17 cellular contexts compared by ENCODE assay signal in the genomic region with DNA sequence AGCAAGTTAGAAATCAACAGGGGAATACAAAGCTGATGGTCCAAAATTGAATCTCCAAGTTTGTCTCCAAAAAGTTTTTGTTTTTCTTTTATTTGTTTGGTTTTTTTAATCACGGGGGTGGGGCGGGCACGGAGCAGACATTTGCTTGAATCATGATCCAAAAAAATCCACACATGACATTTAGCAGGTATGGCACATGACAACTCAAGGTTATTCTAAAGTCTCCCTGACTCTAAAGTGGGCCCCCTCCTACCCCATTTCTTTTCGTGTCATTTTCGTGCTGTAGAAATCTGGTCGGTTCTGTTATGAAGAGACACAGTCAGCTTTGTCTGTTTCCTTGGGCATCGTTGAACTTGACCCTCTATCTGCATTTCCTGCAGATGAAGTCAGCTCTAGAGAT. TPM values are rescaled to one million over a fixed set of nuclear protein-coding genes. Genes with fewer than 3 reads are reported as not detected.
A peak's percentile ranks its signal among the peaks of the same experiment; 100 is the strongest.
DNase-seq lines count a peak whose midpoint lies in the region; ATAC-seq, FAIRE-seq and TF ChIP-seq lines count a peak whose summit lies in the region.
"Had no signal": no experiment of that assay in that cellular context is flagged by ENCODE, and none has a peak within 500 bp of the region (broad histone marks: within the 10 kb centered on the region; RNA-seq: fewer than 3 reads in every experiment).

No MANE protein-coding gene starts in this region.

- H3K9ac ChIP-seq in HepG2 (ENCODE audit: insufficient read depth, low read depth, low read length), result no peak overlapping the region
- H3K9ac ChIP-seq: BLaER1 had no signal

- H4K20me1 ChIP-seq in HepG2 (ENCODE audit: insufficient read depth, low read length), result no peaks in the 10 kb centered on the region; the same call in 1 of the 2 replicates

- no peak overlapping the region for H2AFZ ChIP-seq in HepG2 (ENCODE audit: low read length)

- no peaks in the 10 kb centered on the region for H3K4me1 ChIP-seq in HepG2 (ENCODE audit: insufficient read depth, low read length)
- no peaks in the 10 kb centered on the region for H3K4me1 ChIP-seq in right lobe of liver
- H3K4me1 ChIP-seq in gastrocnemius medialis, result peaks cover 75 to 77% of the 10 kb centered on the region in 2 donors
- H3K4me1 ChIP-seq: Caco-2 had no signal

- H3K4me2 ChIP-seq in HepG2 (ENCODE audit: low read depth, low read length), result no peak overlapping the region
- H3K4me2 ChIP-seq: BLaER1 had no signal

- in situ Hi-C loops in HepG2 (cut with HindIII; ENCODE audit: extremely low pct_ligation_motif_present, low pct_unique_long_range_greater_than_20kb) (no loop called here), gastrocnemius medialis (cut with MboI; ENCODE audit: low sequenced_read_pairs in 4 of 4) (loop anchor here in 2 of 4 donors (25.0 kb wide), 2 partner anchors 92 to 167 kb away; a partner anchor contains a TSS)

- TF ChIP-seq EP300 in HepG2 (IDR thresholded peaks at IDR 0.05; ENCODE audit: low read depth in 2 of 2, low read length in 2 of 2), result no peak
- no peak for TF ChIP-seq EP300 in HepG2 (CRISPR knock-in tag; IDR thresholded peaks at IDR 0.05; ENCODE audit: borderline replicate concordance)

- DNase-seq in activated naive CD8-positive, alpha-beta T cell treated with anti-CD3 and anti-CD28 coated beads for 36 hours, result no peak
- no peak for DNase-seq in activated naive CD8-positive, alpha-beta T cell treated with anti-CD3 and anti-CD28 coated beads, Interleukin-2, amount 50 U/mL, for 24 hours
- DNase-seq in HepG2 (ENCODE audit: low spot score) (no peak), right lobe of liver (no peak), gastrocnemius medialis (no peak)
- DNase-seq in stimulated activated naive CD4-positive, alpha-beta T cell treated with Interleukin-2 at 50 U/mL for 16 hours (lab: John Stamatoyannopoulos, UW), result no peak
- DNase-seq: 8988T; AML-193; Caco-2; CD8-positive, alpha-beta memory T cell; DND-41; GDM1 had no signal

- H3K79me2 ChIP-seq in HepG2 (ENCODE audit: insufficient read depth, low read length), result peaks cover 58% of the 10 kb centered on the region

- H3K27ac ChIP-seq in HepG2 (ENCODE audit: extremely low read length, insufficient read depth, low read length) (no peak overlapping the region), right lobe of liver (no peak overlapping the region), gastrocnemius medialis (peak overlapping the region; percentile 36 to 75 (median 56))
- H3K27ac ChIP-seq: BLaER1 had no signal

- peaks cover 16% of the 10 kb centered on the region for H3K9me3 Mint-ChIP-seq in activated naive CD8-positive, alpha-beta T cell treated with anti-CD3 and anti-CD28 coated beads for 36 hours
- H3K9me3 Mint-ChIP-seq in activated naive CD8-positive, alpha-beta T cell treated with anti-CD3 and anti-CD28 coated beads, Interleukin-2, amount 50 U/mL, for 24 hours, result peaks cover 13% of the 10 kb centered on the region

- H3K27me3 ChIP-seq in HepG2 (ENCODE audit: control insufficient read depth in 1 of 2, insufficient read depth in 2 of 2, low read length in 2 of 2), result no peaks in the 10 kb centered on the region
- H3K27me3 ChIP-seq in right lobe of liver, result no peaks in the 10 kb centered on the region
- no peaks in the 10 kb centered on the region for H3K27me3 ChIP-seq in gastrocnemius medialis
- H3K27me3 ChIP-seq: BLaER1 had no signal

- H3K4me1 Mint-ChIP-seq in activated naive CD8-positive, alpha-beta T cell treated with anti-CD3 and anti-CD28 coated beads for 36 hours, result peaks cover 32% of the 10 kb centered on the region
- peaks cover 48% of the 10 kb centered on the region for H3K4me1 Mint-ChIP-seq in activated naive CD8-positive, alpha-beta T cell treated with anti-CD3 and anti-CD28 coated beads, Interleukin-2, amount 50 U/mL, for 24 hours

- BruUV-seq in HepG2 (replicated peaks; lab: Mats Ljungman, UMichigan), result no TSS peak

- POLR2A ChIA-PET in HepG2 (lab: Yijun Ruan, JAX), result interaction anchor here (0.9 to 3.2 kb wide), 2 partner anchors 14 to 15 kb away, joined by 3 to 9 read pairs; a partner anchor contains a TSS

- 97% methylated on average over 7 of the region's 7 CpGs for WGBS in HepG2 (ENCODE audit: low lambda C conversion rate)
- 81% methylated on average over 7 of the region's 7 CpGs for WGBS in right lobe of liver (ENCODE audit: insufficient coverage, low coverage, low lambda C conversion rate, missing lambda C conversion rate)

- H3K36me3 Mint-ChIP-seq in activated naive CD8-positive, alpha-beta T cell treated with anti-CD3 and anti-CD28 coated beads for 36 hours, result peaks cover 26% of the 10 kb centered on the region
- H3K36me3 Mint-ChIP-seq in activated naive CD8-positive, alpha-beta T cell treated with anti-CD3 and anti-CD28 coated beads, Interleukin-2, amount 50 U/mL, for 24 hours (ENCODE audit: low read depth), result peaks cover 13% of the 10 kb centered on the region

- H3K9me3 ChIP-seq in HepG2 (ENCODE audit: low read length) (no peaks in the 10 kb centered on the region), right lobe of liver (no peaks in the 10 kb centered on the region), gastrocnemius medialis (no peaks in the 10 kb centered on the region)

- H3K4me3 ChIP-seq in HepG2 (replicated peaks in 1 of 3; ENCODE audit: insufficient read depth in 1 of 3, low read depth in 2 of 3, low read length in 3 of 3) (no peak overlapping the region), right lobe of liver (no peak overlapping the region), gastrocnemius medialis (no peak overlapping the region)
- H3K4me3 ChIP-seq: BLaER1, HAP-1 had no signal

- no peak for TF ChIP-seq RAD21 in HepG2 (CRISPR knock-in tag; IDR thresholded peaks at IDR 0.05)

- FAIRE-seq in HepG2 (lab: Jason Lieb, UNC), result peak; percentile 8
- FAIRE-seq: H1, HTR-8/SVneo had no signal

- ATAC-seq in activated naive CD8-positive, alpha-beta T cell treated with anti-CD3 and anti-CD28 coated beads, Interleukin-2, amount 50 U/mL, for 24 hours, result no peak
- ATAC-seq in HepG2 (no peak), right lobe of liver (no peak), gastrocnemius medialis (peak; percentile 51 to 65), GM18907 (IDR thresholded peaks at IDR 0.05; ENCODE audit: unreplicated experiment) (no peak)

- H3K36me3 ChIP-seq in HepG2 (replicated peaks in 1 of 2; ENCODE audit: control insufficient read depth in 1 of 2, insufficient read depth in 2 of 2, low read length in 2 of 2) (no peaks in the 10 kb centered on the region), right lobe of liver (no peaks in the 10 kb centered on the region), gastrocnemius medialis (no peaks in the 10 kb centered on the region)
- H3K36me3 ChIP-seq: HAP-1 had no signal

- no peaks in the 10 kb centered on the region for H3K27me3 Mint-ChIP-seq in activated naive CD8-positive, alpha-beta T cell treated with anti-CD3 and anti-CD28 coated beads for 36 hours
- no peaks in the 10 kb centered on the region for H3K27me3 Mint-ChIP-seq in activated naive CD8-positive, alpha-beta T cell treated with anti-CD3 and anti-CD28 coated beads, Interleukin-2, amount 50 U/mL, for 24 hours
- H3K27me3 Mint-ChIP-seq: CD8-positive, alpha-beta memory T cell had no signal

- intact Hi-C loops in HepG2 (cut with micrococcal nuclease; ENCODE audit: unreplicated experiment), result no loop called here
- intact Hi-C loops in right lobe of liver (cut with DNase I), result no loop called here
- intact Hi-C loops in gastrocnemius medialis (cut with DNase I; ENCODE audit: low total_unique reads), result no loop called here

- TF ChIP-seq CTCF in HepG2 (CRISPR knock-in tag; IDR thresholded peaks at IDR 0.05) (no peak), right lobe of liver (IDR thresholded peaks at IDR 0.05) (no peak), gastrocnemius medialis (IDR thresholded peaks at IDR 0.05 in 4 of 5, conservative IDR thresholded peaks at IDR 0.05 in 1 of 5) (no peak)

- H3K27ac Mint-ChIP-seq in activated naive CD8-positive, alpha-beta T cell treated with anti-CD3 and anti-CD28 coated beads for 36 hours, result peak overlapping the region; percentile 52
- H3K27ac Mint-ChIP-seq in activated naive CD8-positive, alpha-beta T cell treated with anti-CD3 and anti-CD28 coated beads, Interleukin-2, amount 50 U/mL, for 24 hours, result no peak overlapping the region

- no peak overlapping the region for H3K4me3 Mint-ChIP-seq in activated naive CD8-positive, alpha-beta T cell treated with anti-CD3 and anti-CD28 coated beads for 36 hours
- no peak overlapping the region for H3K4me3 Mint-ChIP-seq in activated naive CD8-positive, alpha-beta T cell treated with anti-CD3 and anti-CD28 coated beads, Interleukin-2, amount 50 U/mL, for 24 hours
- H3K4me3 Mint-ChIP-seq: CD8-positive, alpha-beta memory T cell had no signal

- CTCF ChIA-PET in HepG2 (lab: Yijun Ruan, JAX; ENCODE audit: low intra/inter-chr PET ratio, low total read pairs), result no interaction called here

- TF ChIP-seq POLR2A in HepG2 (IDR thresholded peaks at IDR 0.05; ENCODE audit: insufficient read depth in 1 of 2, low read depth in 2 of 2, low read length in 2 of 2) (no peak), right lobe of liver (IDR thresholded peaks at IDR 0.05) (no peak), gastrocnemius medialis (IDR thresholded peaks at IDR 0.05) (no peak)

RNA-seq across cellular contexts. Expression of a gene that starts 14.6 kb away (rescaled TPM):
- total RNA-seq in activated naive CD8-positive, alpha-beta T cell treated with anti-CD3 and anti-CD28 coated beads for 36 hours, result not detected
- total RNA-seq in HepG2 (2016; rRNA removed; fragmentation: Illumina TruSeq; extraction: Trizol), result 71.4 TPM in 1 of 2 replicates, not detected in the other
- 442 and 693 TPM in 2 replicates for total RNA-seq in HepG2 (2016; cell fraction: cytosol; rRNA removed; fragmentation: Illumina TruSeq; extraction: Trizol; ENCODE audit: low read depth)
- 77.2 and 91.6 TPM in 2 replicates for total RNA-seq in HepG2 (2016; cell fraction: insoluble cytoplasmic fraction; rRNA removed; fragmentation: Illumina TruSeq; extraction: Trizol)
- 112 TPM in 1 of 2 replicates, not detected in the other for total RNA-seq in HepG2 (2016; cell fraction: membrane; rRNA removed; fragmentation: Illumina TruSeq; extraction: Trizol)
- total RNA-seq in HepG2 (2016; cell fraction: nucleus; rRNA removed; fragmentation: Illumina TruSeq; extraction: Trizol), result 335 and 346 TPM in 2 replicates
- not detected in 2 replicates for polyA plus RNA-seq in HepG2 (2011; rRNA removed)
- not detected in 2 replicates for polyA plus RNA-seq in HepG2 (2011; cell fraction: cytosol; rRNA removed)
- polyA plus RNA-seq in HepG2 (2011; cell fraction: nucleus; rRNA removed), result not detected in 2 replicates
- polyA plus RNA-seq in HepG2 (2012), result not detected in 2 replicates
- not detected in 2 replicates for polyA plus RNA-seq in HepG2 (2016; cell fraction: cytosol; fragmentation: Illumina TruSeq; extraction: Trizol; ENCODE audit: low read depth)
- polyA plus RNA-seq in HepG2 (2016; cell fraction: insoluble cytoplasmic fraction; fragmentation: Illumina TruSeq; extraction: Trizol; ENCODE audit: low read depth), result not detected in 2 replicates
- not detected in 2 replicates for polyA plus RNA-seq in HepG2 (2016; cell fraction: membrane; fragmentation: Illumina TruSeq; extraction: Trizol; ENCODE audit: low read depth)
- not detected in 2 replicates for polyA plus RNA-seq in HepG2 (2016; cell fraction: nucleus; fragmentation: Illumina TruSeq; extraction: Trizol; ENCODE audit: insufficient read depth, low read depth)
- polyA minus RNA-seq in HepG2 (2011; rRNA and poly(A)+ RNA removed; ENCODE audit: low replicate concordance), result under 0.01 TPM in 2 replicates
- 3,899 and 4,055 TPM in 2 replicates for polyA minus RNA-seq in HepG2 (2011; cell fraction: cytosol; rRNA and poly(A)+ RNA removed)
- under 0.01 TPM in 2 replicates for polyA minus RNA-seq in HepG2 (2011; cell fraction: nucleus; rRNA and poly(A)+ RNA removed)
- total RNA-seq in right lobe of liver, result not detected
- not detected for total RNA-seq in gastrocnemius medialis
- total RNA-seq: Caco-2; CD8-positive, alpha-beta memory T cell; H1 had no signal
- polyA plus RNA-seq: CD8-positive, alpha-beta memory T cell; H1 had no signal

Comparison
In these comparisons a context has a peak if more than half of its experiments do, and no peak if none do; other contexts are left out.
1. ATAC-seq: peak in gastrocnemius medialis (2 of 2); none in activated naive CD8-positive, alpha-beta T cell treated with anti-CD3 and anti-CD28 coated beads, Interleukin-2, amount 50 U/mL, for 24 hours (single experiment), HepG2 (single experiment), right lobe of liver (0 of 4) and GM18907 (single experiment).
2. H3K27ac ChIP-seq: peak in gastrocnemius medialis (4 of 4); none in HepG2 (single experiment) and right lobe of liver (0 of 3).